In the genomic region with DNA sequence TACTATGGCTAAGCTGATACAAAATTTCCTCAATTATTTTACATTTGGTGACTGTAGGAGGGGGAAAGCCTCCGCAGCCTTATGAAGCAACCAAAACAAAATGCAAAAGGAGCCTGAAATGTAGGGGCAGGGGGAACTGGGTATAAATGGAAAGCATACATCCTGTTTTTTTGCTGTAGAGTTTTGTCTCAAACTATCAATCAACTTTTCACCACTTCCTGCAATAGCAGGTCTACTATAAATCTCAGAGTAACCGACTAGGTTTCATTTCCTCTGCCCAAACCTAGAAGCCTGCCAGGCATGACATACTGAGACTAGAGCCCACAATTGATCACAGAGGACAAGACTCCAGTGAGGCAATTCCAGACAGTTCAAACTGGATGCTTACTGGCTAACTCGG, we compare ENCODE assay signal across 8 cellular contexts.
A peak's percentile ranks its signal among the peaks of the same experiment; 100 is the strongest.
DNase-seq lines count a peak whose midpoint lies in the region; ATAC-seq and TF ChIP-seq lines count a peak whose summit lies in the region.

No MANE protein-coding gene starts in this region.

- no peak overlapping the region for H4K8ac ChIP-seq in trophoblast cell (ENCODE audit: low read depth, low read length)

- no peaks in the 10 kb centered on the region for H3K9me3 ChIP-seq in CD8-positive, alpha-beta T cell (ENCODE audit: low read length)
- no peaks in the 10 kb centered on the region for H3K9me3 ChIP-seq in trophoblast cell (ENCODE audit: insufficient read depth, low read depth, low read length)

- H3K27ac ChIP-seq in CD8-positive, alpha-beta T cell (ENCODE audit: low read depth, low read length), result peak overlapping the region; percentile 52
- H3K27ac ChIP-seq in trophoblast cell (ENCODE audit: low read depth, low read length), result no peak overlapping the region

- no peaks in the 10 kb centered on the region for H3K9me3 Mint-ChIP-seq in CD8-positive, alpha-beta T cell
- peaks cover 1% of the 10 kb centered on the region for H3K9me3 Mint-ChIP-seq in activated CD4-positive, alpha-beta memory T cell treated with anti-CD3 and anti-CD28 coated beads, Interleukin-2, amount 10 ng/mL, durations not matched to agents 7 days and 5 days
- H3K9me3 Mint-ChIP-seq in stimulated activated naive CD8-positive, alpha-beta T cell treated with anti-CD3 and anti-CD28 coated beads, Interleukin-15, amount 100 ng/mL, for 72 hours, result peaks cover 0 to 4% of the 10 kb centered on the region in 2 donors

- H3K4me1 Mint-ChIP-seq in CD8-positive, alpha-beta T cell (ENCODE audit: low read depth), result peaks cover 59% of the 10 kb centered on the region
- H3K4me1 Mint-ChIP-seq in activated CD4-positive, alpha-beta memory T cell treated with anti-CD3 and anti-CD28 coated beads, Interleukin-2, amount 10 ng/mL, durations not matched to agents 7 days and 5 days, result peaks cover 33% of the 10 kb centered on the region
- H3K4me1 Mint-ChIP-seq in stimulated activated naive CD8-positive, alpha-beta T cell treated with anti-CD3 and anti-CD28 coated beads, Interleukin-15, amount 100 ng/mL, for 72 hours, result peaks cover 50% of the 10 kb centered on the region

- no peaks in the 10 kb centered on the region for H3K27me3 ChIP-seq in CD8-positive, alpha-beta T cell (ENCODE audit: insufficient read depth, low read length)
- H3K27me3 ChIP-seq in trophoblast cell (ENCODE audit: insufficient read depth, low read length), result no peaks in the 10 kb centered on the region

- intact Hi-C loops in CD8-positive, alpha-beta T cell (cut with DNase I, micrococcal nuclease), result loop anchor here (1.0 to 10.0 kb wide), 5 partner anchors 18 to 1032 kb away; partner anchors contain the start of genes EIF4E3 (in 1 of the 2), PPP4R2 (in 1 of the 2) and RYBP (in 1 of the 2)

- H3K4me3 ChIP-seq in CD8-positive, alpha-beta T cell (ENCODE audit: low read depth, low read length), result peak overlapping the region; percentile 38
- H3K4me3 ChIP-seq in foreskin fibroblast (ENCODE audit: low read depth in 1 of 2, low read length in 2 of 2) (no peak overlapping the region), trophoblast cell (ENCODE audit: low read depth, low read length) (no peak overlapping the region)

- H3K36me3 ChIP-seq in CD8-positive, alpha-beta T cell (ENCODE audit: insufficient read depth, low read length), result no peaks in the 10 kb centered on the region
- peaks cover 0 to 1% of the 10 kb centered on the region in 2 experiments for H3K36me3 ChIP-seq in trophoblast cell (ENCODE audit: control insufficient read depth in 1 of 2, insufficient read depth in 2 of 2, low read length in 2 of 2)

- H3K79me1 ChIP-seq in trophoblast cell (ENCODE audit: low read length), result no peaks in the 10 kb centered on the region

- peak overlapping the region; percentile 93 for H3K27ac Mint-ChIP-seq in CD8-positive, alpha-beta T cell
- peak overlapping the region; percentile 93 for H3K27ac Mint-ChIP-seq in activated CD4-positive, alpha-beta memory T cell treated with anti-CD3 and anti-CD28 coated beads, Interleukin-2, amount 10 ng/mL, durations not matched to agents 7 days and 5 days
- peak overlapping the region; percentile 67 to 91 for H3K27ac Mint-ChIP-seq in stimulated activated naive CD8-positive, alpha-beta T cell treated with anti-CD3 and anti-CD28 coated beads, Interleukin-15, amount 100 ng/mL, for 72 hours

- no peak overlapping the region for H3K23ac ChIP-seq in trophoblast cell (ENCODE audit: low read length)

- TF ChIP-seq CTCF in CD8-positive, alpha-beta T cell (IDR thresholded peaks at IDR 0.05), result no peak
- no peak for TF ChIP-seq CTCF in foreskin fibroblast (IDR thresholded peaks at IDR 0.05; ENCODE audit: low read depth, low read length)

- H3K18ac ChIP-seq in trophoblast cell (ENCODE audit: low read length), result no peak overlapping the region

- CTCF ChIA-PET in CD8-positive, alpha-beta T cell (lab: Charles Lee), result interaction anchor here (1.1 to 3.2 kb wide), 5 partner anchors 18 to 1750 kb away, joined by 3 to 14 read pairs (median 3); no protein-coding TSS in a partner anchor
- CTCF ChIA-PET in activated CD4-positive, alpha-beta memory T cell treated with anti-CD3 and anti-CD28 coated beads, Interleukin-2, amount 10 ng/mL, durations not matched to agents 7 days and 5 days (lab: Charles Lee), result no interaction called here

- H2AK5ac ChIP-seq in trophoblast cell (ENCODE audit: low read length), result no peak overlapping the region

- H3K4ac ChIP-seq in trophoblast cell (ENCODE audit: low read depth, low read length), result no peak overlapping the region

- H2BK12ac ChIP-seq in trophoblast cell (ENCODE audit: low read length), result no peak overlapping the region

- H2AFZ ChIP-seq in trophoblast cell (ENCODE audit: insufficient read depth, low read length, poor library complexity), result no peak overlapping the region

- H4K91ac ChIP-seq in trophoblast cell (ENCODE audit: low read depth, low read length), result no peak overlapping the region

- no peaks in the 10 kb centered on the region for H3K27me3 Mint-ChIP-seq in CD8-positive, alpha-beta T cell (ENCODE audit: low read depth)
- H3K27me3 Mint-ChIP-seq in activated CD4-positive, alpha-beta memory T cell treated with anti-CD3 and anti-CD28 coated beads, Interleukin-2, amount 10 ng/mL, durations not matched to agents 7 days and 5 days, result no peaks in the 10 kb centered on the region
- H3K27me3 Mint-ChIP-seq in stimulated activated naive CD8-positive, alpha-beta T cell treated with anti-CD3 and anti-CD28 coated beads, Interleukin-15, amount 100 ng/mL, for 72 hours, result no peaks in the 10 kb centered on the region

- DNase-seq in CD8-positive, alpha-beta T cell, result peak in 6 of 7 experiments; percentile 10 to 65 (median 40)
- DNase-seq in activated CD4-positive, alpha-beta memory T cell treated with anti-CD3 and anti-CD28 coated beads, Interleukin-2, amount 10 ng/mL, durations not matched to agents 7 days and 5 days, result peak; percentile 62
- peak; percentile 40 to 71 for DNase-seq in stimulated activated naive CD8-positive, alpha-beta T cell treated with anti-CD3 and anti-CD28 coated beads, Interleukin-15, amount 100 ng/mL, for 72 hours
- DNase-seq in foreskin fibroblast (no peak), NCI-H526 treated with DMSO at 0.1 percent for 48 hours (lab: John Stamatoyannopoulos, UW) (no peak), trophoblast cell (no peak)

- peaks cover 44% of the 10 kb centered on the region for H3K4me1 ChIP-seq in CD8-positive, alpha-beta T cell (ENCODE audit: insufficient read depth, low read length)
- H3K4me1 ChIP-seq in trophoblast cell (ENCODE audit: control insufficient read depth in 1 of 2, insufficient read depth in 2 of 2, low read length in 2 of 2), result no peaks in the 10 kb centered on the region

- H2BK120ac ChIP-seq in trophoblast cell (ENCODE audit: insufficient read depth, low read length, poor library complexity), result no peak overlapping the region

- H3K79me2 ChIP-seq in trophoblast cell (ENCODE audit: control insufficient read depth, insufficient read depth, low read length, poor library complexity), result no peaks in the 10 kb centered on the region

- H4K12ac ChIP-seq in trophoblast cell (ENCODE audit: low read depth, low read length), result no peak overlapping the region

- ATAC-seq in CD8-positive, alpha-beta T cell, result peak; percentile 97
- peak; percentile 100 for ATAC-seq in GM19468 (IDR thresholded peaks at IDR 0.05; ENCODE audit: extremely low read depth, unreplicated experiment)
- peak; percentile 100 for ATAC-seq in HG03469 (IDR thresholded peaks at IDR 0.05; ENCODE audit: unreplicated experiment)
- peak; percentile 100 for ATAC-seq in stimulated activated naive CD8-positive, alpha-beta T cell treated with anti-CD3 and anti-CD28 coated beads, Interleukin-15, amount 100 ng/mL, for 72 hours

- H3K14ac ChIP-seq in trophoblast cell (ENCODE audit: low read length), result no peak overlapping the region

- no peak overlapping the region for H3K4me2 ChIP-seq in trophoblast cell (ENCODE audit: low read length)

- peak overlapping the region; percentile 60 for H3K4me3 Mint-ChIP-seq in CD8-positive, alpha-beta T cell
- peak overlapping the region; percentile 54 for H3K4me3 Mint-ChIP-seq in activated CD4-positive, alpha-beta memory T cell treated with anti-CD3 and anti-CD28 coated beads, Interleukin-2, amount 10 ng/mL, durations not matched to agents 7 days and 5 days
- H3K4me3 Mint-ChIP-seq in stimulated activated naive CD8-positive, alpha-beta T cell treated with anti-CD3 and anti-CD28 coated beads, Interleukin-15, amount 100 ng/mL, for 72 hours, result peak overlapping the region; percentile 30 to 62

- no peak overlapping the region for H2BK5ac ChIP-seq in trophoblast cell (ENCODE audit: low read depth, low read length, poor library complexity)

- peaks cover 10% of the 10 kb centered on the region for H3K36me3 Mint-ChIP-seq in CD8-positive, alpha-beta T cell
- peaks cover 21% of the 10 kb centered on the region for H3K36me3 Mint-ChIP-seq in activated CD4-positive, alpha-beta memory T cell treated with anti-CD3 and anti-CD28 coated beads, Interleukin-2, amount 10 ng/mL, durations not matched to agents 7 days and 5 days (ENCODE audit: low read depth)

- POLR2A ChIA-PET in CD8-positive, alpha-beta T cell (lab: Charles Lee), result interaction anchor here (0.9 to 1.1 kb wide), 2 partner anchors 13 to 18 kb away, joined by 3 to 5 read pairs; no protein-coding TSS in a partner anchor
- POLR2A ChIA-PET in activated CD4-positive, alpha-beta memory T cell treated with anti-CD3 and anti-CD28 coated beads, Interleukin-2, amount 10 ng/mL, durations not matched to agents 7 days and 5 days (lab: Charles Lee), result no interaction called here

- H3K9ac ChIP-seq in trophoblast cell (ENCODE audit: low read length), result no peak overlapping the region

- no CpG with 5 or more reads among the region's 3 CpGs for WGBS in trophoblast cell (ENCODE audit: extremely low coverage, insufficient coverage, insufficient read length)

Comparison
In these comparisons a context has a peak if more than half of its experiments do, and no peak if none do; other contexts are left out.
1. DNase-seq: peak in CD8-positive, alpha-beta T cell (6 of 7), activated CD4-positive, alpha-beta memory T cell treated with anti-CD3 and anti-CD28 coated beads, Interleukin-2, amount 10 ng/mL, durations not matched to agents 7 days and 5 days (single experiment) and stimulated activated naive CD8-positive, alpha-beta T cell treated with anti-CD3 and anti-CD28 coated beads, Interleukin-15, amount 100 ng/mL, for 72 hours (2 of 2); none in foreskin fibroblast (0 of 2), NCI-H526 treated with DMSO at 0.1 percent for 48 hours (single experiment) and trophoblast cell (0 of 2).
2. Peak in every context shown above with its lines, with median percentiles within 50 percentile points of each other: ATAC-seq, H3K27ac Mint-ChIP-seq and H3K4me3 Mint-ChIP-seq.